In genomic region chr11:7418916-7419315, GRCh38 we compare ENCODE assay signal across 25 cellular contexts.
"Had no signal": no experiment of that assay in that cellular context is flagged by ENCODE, and none has a peak within 500 bp of the region (broad histone marks: within the 10 kb centered on the region; RNA-seq: fewer than 3 reads in every experiment).

No MANE protein-coding gene starts in this region.

- DNase-seq: colonic mucosa; effector CD8-positive, alpha-beta T cell; endodermal cell; foreskin melanocyte; hypothalamus; immature natural killer cell; islet precursor cell; kidney glomerular epithelial cell; natural killer cell; occipital lobe; ovary; posterior cingulate gyrus; retina; stimulated activated CD4-positive, alpha-beta T cell treated with anti-CD3 and anti-CD28 coated beads, Interleukin-2, amount 100 ng/mL, for 24 hours; stimulated activated CD4-positive, alpha-beta T cell treated with anti-CD3 and anti-CD28 coated beads, Interleukin-4, amount 100 ng/mL, for 24 hours; stimulated activated naive CD4-positive, alpha-beta T cell treated with Interleukin-2 at 50 U/mL for 16 hours; stomach; tibial artery had no signal

- H3K27me3 ChIP-seq: colonic mucosa, ovary, stomach, tibial artery had no signal

- H3K9me3 ChIP-seq: colonic mucosa, ovary, stomach, tibial artery had no signal

- H3K36me3 ChIP-seq: colonic mucosa, ovary, stomach, tibial artery had no signal

- FAIRE-seq: urothelium cell line had no signal

- H3K4me1 ChIP-seq: colonic mucosa, tibial artery had no signal

- ATAC-seq: esophagus mucosa; left lobe of liver; natural killer cell; sciatic nerve; stimulated activated effector memory CD8-positive, alpha-beta T cell treated with anti-CD3 and anti-CD28 coated beads, Interleukin-12 subunit alpha, Interleukin-12 subunit beta, amount 100 ng/mL, for 72 hours had no signal

- H3K4me3 ChIP-seq: colonic mucosa, lung, ovary, smooth muscle cell, stomach, tibial artery had no signal

- H3K4me2 ChIP-seq: smooth muscle cell had no signal

- H3K27ac ChIP-seq: colonic mucosa, ovary, stomach, tibial artery had no signal
